ENCODE assay signal across 2 cellular contexts in genomic region chr20:1185781-1186334, GRCh38.
TF ChIP-seq lines count a peak whose summit lies in the region.

No MANE protein-coding gene starts in this region.

TF ChIP-seq in SK-N-SH, 30 proteins besides CTCF, POLR2A, EP300 and RAD21:
- no peak for TF ChIP-seq ZBTB33 (IDR thresholded peaks at IDR 0.05; ENCODE audit: borderline replicate concordance, low read depth)
- TF ChIP-seq GABPA (IDR thresholded peaks at IDR 0.05; ENCODE audit: low read depth), result no peak
- TF ChIP-seq CHD2 (IDR thresholded peaks at IDR 0.05; ENCODE audit: low read length, partially characterized antibody), result peak; percentile 60
- 0 out of 2 replicates have a peak, but pooled peaks have one; percentile 12 for TF ChIP-seq SMC3 (IDR thresholded peaks at IDR 0.05; ENCODE audit: low read depth, low read length)
- TF ChIP-seq TAF1 (IDR thresholded peaks at IDR 0.05; ENCODE audit: borderline replicate concordance, low read depth, low read length), result no peak
- no peak for TF ChIP-seq RXRA (IDR thresholded peaks at IDR 0.05; ENCODE audit: borderline replicate concordance, low read depth)

TF ChIP-seq in K562, 482 proteins besides CTCF, POLR2A, EP300 and RAD21:
- TF ChIP-seq GABPB1 (CRISPR knock-in tag; IDR thresholded peaks at IDR 0.05), result 0 out of 2 replicates have a peak, but pooled peaks have one; percentile 18
- no peak for TF ChIP-seq USF1 (CRISPR knock-in tag; IDR thresholded peaks at IDR 0.05)
- TF ChIP-seq KDM1A (IDR thresholded peaks at IDR 0.05), result peak in 1 of 2 experiments; percentile 92; a peak in 2 of 4 replicates
- no peak for TF ChIP-seq ETV6 (IDR thresholded peaks at IDR 0.05; ENCODE audit: borderline replicate concordance in 1 of 2, low read depth in 2 of 2, low read length in 1 of 2)
- TF ChIP-seq ETV6 (CRISPR knock-in tag; IDR thresholded peaks at IDR 0.05; ENCODE audit: borderline replicate concordance), result no peak
- peak; percentile 95 for TF ChIP-seq ZNF444 (CRISPR knock-in tag; IDR thresholded peaks at IDR 0.05)
- TF ChIP-seq ZNF121 (CRISPR knock-in tag; conservative IDR thresholded peaks at IDR 0.05), result no peak
- TF ChIP-seq CHD7 (IDR thresholded peaks at IDR 0.05; ENCODE audit: low read depth, low read length), result no peak
- TF ChIP-seq JUND (IDR thresholded peaks at IDR 0.05; ENCODE audit: borderline replicate concordance, low read depth, low read length), result 0 out of 2 replicates have a peak, but pooled peaks have one; percentile 8
- no peak for TF ChIP-seq JUND (tag; IDR thresholded peaks at IDR 0.05; ENCODE audit: borderline replicate concordance, low read depth, low read length)
- TF ChIP-seq MYBL2 (IDR thresholded peaks at IDR 0.05; ENCODE audit: low read depth), result no peak
- TF ChIP-seq MYBL2 (CRISPR knock-in tag; IDR thresholded peaks at IDR 0.05; ENCODE audit: borderline replicate concordance), result no peak
- TF ChIP-seq PHF8 (IDR thresholded peaks at IDR 0.05; ENCODE audit: borderline replicate concordance, low read length), result no peak
- peak; percentile 43 for TF ChIP-seq PRDM10 (IDR thresholded peaks at IDR 0.05; ENCODE audit: partially characterized antibody)
- TF ChIP-seq ELF2 (CRISPR knock-in tag; IDR thresholded peaks at IDR 0.05), result no peak
- TF ChIP-seq ZNF384 (IDR thresholded peaks at IDR 0.05; ENCODE audit: low read depth, low read length), result peak; percentile 86
- TF ChIP-seq KAT7 (CRISPR knock-in tag; IDR thresholded peaks at IDR 0.05; ENCODE audit: borderline replicate concordance), result peak; percentile 36; the same call in 1 of the 2 replicates
- peak; percentile 76; the same call in 1 of the 2 replicates for TF ChIP-seq ZNF263 (CRISPR knock-in tag; IDR thresholded peaks at IDR 0.05; ENCODE audit: borderline replicate concordance)
- TF ChIP-seq SMC3 (conservative IDR thresholded peaks at IDR 0.05; ENCODE audit: insufficient read depth, low read depth, low read length), result peak; percentile 35; the same call in 1 of the 2 replicates
- peak; percentile 90; the same call in 1 of the 2 replicates for TF ChIP-seq ZBTB7A (IDR thresholded peaks at IDR 0.05; ENCODE audit: borderline replicate concordance, control insufficient read depth, low read depth, low read length)
- peak in 1 of 2 experiments; percentile 62 for TF ChIP-seq AFF1 (IDR thresholded peaks at IDR 0.05; ENCODE audit: low read depth in 1 of 2, partially characterized antibody in 2 of 2)
- TF ChIP-seq VEZF1 (CRISPR knock-in tag; IDR thresholded peaks at IDR 0.05), result peak; percentile 59
- TF ChIP-seq CREM (IDR thresholded peaks at IDR 0.05; ENCODE audit: low read depth), result 0 out of 2 replicates have a peak, but pooled peaks have one; percentile 17
TF ChIP-seq in K562: peak in this region for 13.
